ENCODE assay signal across 8 cellular contexts in the genomic region with DNA sequence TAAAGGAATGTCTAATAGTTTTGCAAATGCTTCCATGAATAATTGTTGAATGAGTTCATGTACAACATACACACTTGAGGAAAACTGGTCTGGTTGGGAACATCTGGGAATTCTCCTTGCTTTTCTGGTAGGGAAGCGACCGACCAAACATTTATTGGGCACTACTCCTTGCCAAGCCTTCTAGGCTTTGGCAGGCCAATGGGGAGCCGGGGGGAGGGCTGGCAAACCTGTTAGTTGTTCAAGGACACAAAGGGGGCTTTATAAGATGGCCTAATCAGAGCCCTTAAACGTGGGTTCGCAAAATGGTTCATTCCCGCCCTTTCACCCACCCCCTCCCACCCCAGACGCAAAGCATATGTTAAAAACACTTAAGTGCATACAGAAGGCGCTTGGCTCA.
DNase-seq lines count a peak whose midpoint lies in the region; ATAC-seq and TF ChIP-seq lines count a peak whose summit lies in the region.

No MANE protein-coding gene starts in this region.

- peaks cover 35% of the 10 kb centered on the region for H3K4me1 Mint-ChIP-seq in nephron

- TF ChIP-seq CTCF in fibroblast of pulmonary artery (IDR thresholded peaks at IDR 0.05; ENCODE audit: low read length, missing control alignments): no peak
- TF ChIP-seq CTCF in nephron (IDR thresholded peaks at IDR 0.05; ENCODE audit: unreplicated experiment in 3 of 3): no peak

- no peaks in the 10 kb centered on the region for H3K36me3 Mint-ChIP-seq in nephron (ENCODE audit: low read depth)

- peaks cover 46% of the 10 kb centered on the region for H3K27me3 ChIP-seq in NT2/D1 (ENCODE audit: insufficient read depth, insufficient read length)

- H3K9ac ChIP-seq in NT2/D1 (ENCODE audit: insufficient read length, low read depth): peak overlapping the region; percentile 66

- H3K27me3 Mint-ChIP-seq in nephron (ENCODE audit: low read depth): peaks cover 71% of the 10 kb centered on the region

- peaks cover 2% of the 10 kb centered on the region for H3K4me1 ChIP-seq in NT2/D1 (ENCODE audit: insufficient read depth, insufficient read length)

- peak overlapping the region; percentile 48 for H3K4me3 ChIP-seq in NT2/D1 (ENCODE audit: insufficient read length, low read depth)
- peak overlapping the region; percentile 56 for H3K4me3 ChIP-seq in fibroblast of pulmonary artery (replicated peaks; ENCODE audit: low read depth, low read length)

- peak; percentile 14 for DNase-seq in COR-L47 (lab: John Stamatoyannopoulos, UW)
- no peak for DNase-seq in NT2/D1 (ENCODE audit: low read depth, low spot score)
- DNase-seq in fibroblast of pulmonary artery (ENCODE audit: low read depth): peak; percentile 18
- DNase-seq in SIG-M5 (lab: John Stamatoyannopoulos, UW): no peak
- no peak for DNase-seq in NCI-H2029 treated with DMSO at 0.1 percent for 48 hours (lab: John Stamatoyannopoulos, UW)
- no peak for DNase-seq in AG08396 (ENCODE audit: low spot score)

- no peaks in the 10 kb centered on the region for H3K9me3 ChIP-seq in NT2/D1 (ENCODE audit: insufficient read depth, low read length)

- H3K9me3 Mint-ChIP-seq in nephron: no peaks in the 10 kb centered on the region

- peak overlapping the region; percentile 60 to 87 (median 68) for H3K27ac Mint-ChIP-seq in nephron

- ATAC-seq in HG02678 (IDR thresholded peaks at IDR 0.05; ENCODE audit: unreplicated experiment): no peak

- peak overlapping the region; percentile 87 to 91 (median 88) for H3K4me3 Mint-ChIP-seq in nephron

- H3K36me3 ChIP-seq in NT2/D1 (ENCODE audit: insufficient read depth, insufficient read length, low read length): no peaks in the 10 kb centered on the region

Comparison
In these comparisons a context has a peak if more than half of its experiments do, and no peak if none do; other contexts are left out.
1. DNase-seq: peak in COR-L47 (single experiment) and fibroblast of pulmonary artery (single experiment); none in NT2/D1 (single experiment), SIG-M5 (single experiment), NCI-H2029 treated with DMSO at 0.1 percent for 48 hours (single experiment) and AG08396 (single experiment).